Comparison of ENCODE assay signal across 1 cellular context in the genomic region with DNA sequence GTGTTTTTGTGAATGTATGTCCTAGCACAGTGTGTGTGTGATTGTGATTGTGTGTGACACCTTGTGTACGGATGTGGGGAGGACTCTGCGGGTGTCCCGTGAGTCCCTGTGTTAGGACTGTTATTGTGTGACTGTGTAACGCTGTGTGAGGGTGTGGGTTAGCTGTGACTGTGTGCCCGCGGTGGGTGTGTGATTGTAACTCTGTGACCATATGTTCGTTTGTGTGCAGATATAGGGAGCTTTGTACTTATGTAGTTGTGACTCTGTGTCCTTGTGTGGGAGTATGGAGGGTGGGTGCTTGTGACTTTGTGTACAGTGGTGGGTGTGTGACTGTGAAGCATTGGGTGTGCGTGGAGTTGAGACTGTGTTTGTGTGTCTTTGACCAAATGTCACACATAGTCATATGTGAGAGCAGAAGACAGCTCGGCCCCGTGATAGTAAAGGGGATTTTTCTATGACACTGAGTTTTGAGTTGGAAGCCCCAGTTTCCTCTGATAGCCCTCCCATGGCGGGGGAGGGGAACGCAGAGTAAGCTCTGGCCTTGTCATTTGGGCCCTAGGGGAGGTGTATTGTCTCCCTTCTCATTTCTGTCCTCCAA.
TF ChIP-seq lines count a peak whose summit lies in the region.

No MANE protein-coding gene starts in this region.

TF ChIP-seq in HEK293, 187 proteins besides CTCF, POLR2A, EP300 and RAD21 (continued from another document and continues in another):
- peak; percentile 89 for TF ChIP-seq ZNF239 (tag by site-specific recombination; IDR thresholded peaks at IDR 0.05)
- TF ChIP-seq ZNF174 (tag by site-specific recombination; IDR thresholded peaks at IDR 0.05) = no peak
- no peak for TF ChIP-seq ZNF449 (tag by site-specific recombination; IDR thresholded peaks at IDR 0.05)
- TF ChIP-seq ZNF214 (tag by site-specific recombination; IDR thresholded peaks at IDR 0.05; ENCODE audit: borderline replicate concordance) = no peak
- no peak for TF ChIP-seq FEZF1 (tag by site-specific recombination; IDR thresholded peaks at IDR 0.05)
- TF ChIP-seq ZNF211 (tag by site-specific recombination; IDR thresholded peaks at IDR 0.05; ENCODE audit: low read depth) = peak; percentile 65; the same call in 1 of the 2 replicates
- 0 out of 2 replicates have a peak, but pooled peaks have one; percentile 17 for TF ChIP-seq ZSCAN16 (tag by site-specific recombination; IDR thresholded peaks at IDR 0.05)
- TF ChIP-seq ZNF324 (tag by site-specific recombination; IDR thresholded peaks at IDR 0.05) = peak; percentile 53; the same call in 1 of the 2 replicates
- no peak for TF ChIP-seq ZNF184 (tag by site-specific recombination; IDR thresholded peaks at IDR 0.05)
- TF ChIP-seq ZNF571 (tag by site-specific recombination; IDR thresholded peaks at IDR 0.05) = no peak
- TF ChIP-seq TSHZ1 (tag by site-specific recombination; IDR thresholded peaks at IDR 0.05; ENCODE audit: borderline replicate concordance) = no peak; the same call in 1 of the 2 replicates
- TF ChIP-seq ZSCAN30 (tag by site-specific recombination; IDR thresholded peaks at IDR 0.05) = no peak
- no peak for TF ChIP-seq ZNF514 (tag by site-specific recombination; IDR thresholded peaks at IDR 0.05)
- peak; percentile 98 for TF ChIP-seq EGR2 (tag by site-specific recombination; IDR thresholded peaks at IDR 0.05; ENCODE audit: low read depth)
- 0 out of 2 replicates have a peak, but pooled peaks have one; percentile 20 for TF ChIP-seq ZBTB48 (tag by site-specific recombination; IDR thresholded peaks at IDR 0.05)
- TF ChIP-seq YY2 (tag by site-specific recombination; IDR thresholded peaks at IDR 0.05) = peak; percentile 2; the same call in 1 of the 2 replicates
- TF ChIP-seq, protein P1, sequence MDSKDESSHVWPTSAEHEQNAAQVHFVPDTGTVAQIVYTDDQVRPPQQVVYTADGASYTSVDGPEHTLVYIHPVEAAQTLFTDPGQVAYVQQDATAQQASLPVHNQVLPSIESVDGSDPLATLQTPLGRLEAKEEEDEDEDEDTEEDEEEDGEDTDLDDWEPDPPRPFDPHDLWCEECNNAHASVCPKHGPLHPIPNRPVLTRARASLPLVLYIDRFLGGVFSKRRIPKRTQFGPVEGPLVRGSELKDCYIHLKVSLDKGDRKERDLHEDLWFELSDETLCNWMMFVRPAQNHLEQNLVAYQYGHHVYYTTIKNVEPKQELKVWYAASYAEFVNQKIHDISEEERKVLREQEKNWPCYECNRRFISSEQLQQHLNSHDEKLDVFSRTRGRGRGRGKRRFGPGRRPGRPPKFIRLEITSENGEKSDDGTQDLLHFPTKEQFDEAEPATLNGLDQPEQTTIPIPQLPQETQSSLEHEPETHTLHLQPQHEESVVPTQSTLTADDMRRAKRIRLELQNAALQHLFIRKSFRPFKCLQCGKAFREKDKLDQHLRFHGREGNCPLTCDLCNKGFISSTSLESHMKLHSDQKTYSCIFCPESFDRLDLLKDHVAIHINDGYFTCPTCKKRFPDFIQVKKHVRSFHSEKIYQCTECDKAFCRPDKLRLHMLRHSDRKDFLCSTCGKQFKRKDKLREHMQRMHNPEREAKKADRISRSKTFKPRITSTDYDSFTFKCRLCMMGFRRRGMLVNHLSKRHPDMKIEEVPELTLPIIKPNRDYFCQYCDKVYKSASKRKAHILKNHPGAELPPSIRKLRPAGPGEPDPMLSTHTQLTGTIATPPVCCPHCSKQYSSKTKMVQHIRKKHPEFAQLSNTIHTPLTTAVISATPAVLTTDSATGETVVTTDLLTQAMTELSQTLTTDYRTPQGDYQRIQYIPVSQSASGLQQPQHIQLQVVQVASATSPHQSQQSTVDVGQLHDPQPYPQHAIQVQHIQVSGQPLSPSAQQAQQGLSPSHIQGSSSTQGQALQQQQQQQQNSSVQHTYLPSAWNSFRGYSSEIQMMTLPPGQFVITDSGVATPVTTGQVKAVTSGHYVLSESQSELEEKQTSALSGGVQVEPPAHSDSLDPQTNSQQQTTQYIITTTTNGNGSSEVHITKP (tag by site-specific recombination; IDR thresholded peaks at IDR 0.05) = no peak
- peak; percentile 41; the same call in 1 of the 2 replicates for TF ChIP-seq KLF17 (tag by site-specific recombination; IDR thresholded peaks at IDR 0.05)
- no peak for TF ChIP-seq ZNF112 (tag by site-specific recombination; IDR thresholded peaks at IDR 0.05)
- TF ChIP-seq, protein P2, sequence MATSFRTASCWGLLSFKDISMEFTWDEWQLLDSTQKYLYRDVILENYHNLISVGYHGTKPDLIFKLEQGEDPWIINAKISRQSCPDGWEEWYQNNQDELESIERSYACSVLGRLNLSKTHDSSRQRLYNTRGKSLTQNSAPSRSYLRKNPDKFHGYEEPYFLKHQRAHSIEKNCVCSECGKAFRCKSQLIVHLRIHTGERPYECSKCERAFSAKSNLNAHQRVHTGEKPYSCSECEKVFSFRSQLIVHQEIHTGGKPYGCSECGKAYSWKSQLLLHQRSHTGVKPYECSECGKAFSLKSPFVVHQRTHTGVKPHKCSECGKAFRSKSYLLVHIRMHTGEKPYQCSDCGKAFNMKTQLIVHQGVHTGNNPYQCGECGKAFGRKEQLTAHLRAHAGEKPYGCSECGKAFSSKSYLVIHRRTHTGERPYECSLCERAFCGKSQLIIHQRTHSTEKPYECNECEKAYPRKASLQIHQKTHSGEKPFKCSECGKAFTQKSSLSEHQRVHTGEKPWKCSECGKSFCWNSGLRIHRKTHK (tag by site-specific recombination; IDR thresholded peaks at IDR 0.05) = no peak
- TF ChIP-seq RBAK (tag by site-specific recombination; IDR thresholded peaks at IDR 0.05) = peak; percentile 91
- no peak for TF ChIP-seq ZNF560 (tag by site-specific recombination; IDR thresholded peaks at IDR 0.05; ENCODE audit: borderline replicate concordance)
- TF ChIP-seq ZNF76 (tag by site-specific recombination; IDR thresholded peaks at IDR 0.05; ENCODE audit: borderline replicate concordance, low read depth) = no peak
- TF ChIP-seq ZNF354C (tag by site-specific recombination; IDR thresholded peaks at IDR 0.05; ENCODE audit: borderline replicate concordance, low read depth) = no peak
- TF ChIP-seq ZNF366 (tag by site-specific recombination; conservative IDR thresholded peaks at IDR 0.05) = no peak
- TF ChIP-seq ZNF692 (tag by site-specific recombination; IDR thresholded peaks at IDR 0.05) = no peak; the same call in 1 of the 2 replicates
- TF ChIP-seq ZNF48 (tag by site-specific recombination; IDR thresholded peaks at IDR 0.05) = no peak
- peak; percentile 93 for TF ChIP-seq ZNF792 (tag by site-specific recombination; IDR thresholded peaks at IDR 0.05)
- TF ChIP-seq, protein P3, sequence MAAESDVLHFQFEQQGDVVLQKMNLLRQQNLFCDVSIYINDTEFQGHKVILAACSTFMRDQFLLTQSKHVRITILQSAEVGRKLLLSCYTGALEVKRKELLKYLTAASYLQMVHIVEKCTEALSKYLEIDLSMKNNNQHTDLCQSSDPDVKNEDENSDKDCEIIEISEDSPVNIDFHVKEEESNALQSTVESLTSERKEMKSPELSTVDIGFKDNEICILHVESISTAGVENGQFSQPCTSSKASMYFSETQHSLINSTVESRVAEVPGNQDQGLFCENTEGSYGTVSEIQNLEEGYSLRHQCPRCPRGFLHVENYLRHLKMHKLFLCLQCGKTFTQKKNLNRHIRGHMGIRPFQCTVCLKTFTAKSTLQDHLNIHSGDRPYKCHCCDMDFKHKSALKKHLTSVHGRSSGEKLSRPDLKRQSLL (tag by site-specific recombination; IDR thresholded peaks at IDR 0.05) = no peak
- peak; percentile 86 for TF ChIP-seq ZNF610 (tag by site-specific recombination; IDR thresholded peaks at IDR 0.05; ENCODE audit: borderline replicate concordance)
- no peak for TF ChIP-seq GFI1B (tag by site-specific recombination; IDR thresholded peaks at IDR 0.05)
- TF ChIP-seq ZNF169 (tag by site-specific recombination; IDR thresholded peaks at IDR 0.05) = peak; percentile 94
- TF ChIP-seq PRDM4 (tag by site-specific recombination; IDR thresholded peaks at IDR 0.05) = peak; percentile 8; the same call in 1 of the 2 replicates
- no peak for TF ChIP-seq ZNF555 (tag by site-specific recombination; conservative IDR thresholded peaks at IDR 0.05)
- TF ChIP-seq, protein P4, sequence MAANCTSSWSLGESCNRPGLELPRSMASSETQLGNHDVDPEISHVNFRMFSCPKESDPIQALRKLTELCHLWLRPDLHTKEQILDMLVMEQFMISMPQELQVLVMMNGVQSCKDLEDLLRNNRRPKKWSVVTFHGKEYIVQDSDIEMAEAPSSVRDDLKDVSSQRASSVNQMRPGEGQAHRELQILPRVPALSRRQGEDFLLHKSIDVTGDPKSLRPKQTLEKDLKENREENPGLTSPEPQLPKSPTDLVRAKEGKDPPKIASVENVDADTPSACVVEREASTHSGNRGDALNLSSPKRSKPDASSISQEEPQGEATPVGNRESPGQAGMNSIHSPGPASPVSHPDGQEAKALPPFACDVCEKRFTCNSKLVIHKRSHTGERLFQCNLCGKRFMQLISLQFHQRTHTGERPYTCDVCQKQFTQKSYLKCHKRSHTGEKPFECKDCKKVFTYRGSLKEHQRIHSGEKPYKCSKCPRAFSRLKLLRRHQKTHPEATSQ (tag by site-specific recombination; IDR thresholded peaks at IDR 0.05) = peak; percentile 15; the same call in 1 of the 2 replicates
